Comparison of ENCODE assay signal across 1 cellular context in the genomic region with DNA sequence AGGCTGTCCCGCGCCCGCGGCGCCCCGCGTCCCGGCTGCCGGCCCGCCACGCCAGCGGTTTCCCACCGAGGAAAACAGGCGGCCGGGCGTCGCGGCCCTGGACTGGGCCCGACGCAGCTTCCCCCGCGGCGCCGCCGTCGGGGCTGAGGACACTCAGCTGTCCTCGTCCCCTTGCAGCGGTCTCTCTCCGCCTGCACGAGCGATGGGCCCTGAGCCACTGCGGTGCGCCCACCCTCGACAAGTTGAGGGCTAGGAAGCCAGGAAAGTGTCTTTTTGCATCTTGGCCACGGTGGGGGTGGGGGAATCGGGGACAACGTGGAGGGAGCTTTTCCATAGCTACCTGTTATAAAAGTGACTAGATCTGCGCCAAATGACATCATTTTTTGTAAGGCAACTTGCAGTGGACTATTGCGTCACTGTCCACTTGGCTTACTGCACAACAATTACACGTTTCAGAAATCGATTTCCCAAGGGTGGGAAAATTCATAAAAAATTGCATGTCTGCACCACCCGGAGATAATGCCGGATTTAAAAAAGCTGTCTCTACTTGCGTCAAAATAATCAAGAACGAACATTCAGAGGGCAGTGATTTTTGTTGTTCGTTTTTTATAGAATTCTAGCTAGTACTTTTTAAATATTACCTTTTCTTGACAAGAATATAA.
TF ChIP-seq lines count a peak whose summit lies in the region.

No MANE protein-coding gene starts in this region.

TF ChIP-seq in GM12878, 131 proteins besides CTCF, POLR2A, EP300 and RAD21 (continued from another document):
- TF ChIP-seq BACH1 (IDR thresholded peaks at IDR 0.05; ENCODE audit: borderline replicate concordance) (no peak), CREM (IDR thresholded peaks at IDR 0.05; ENCODE audit: low read depth) (peak; percentile 49), ETV6 (conservative IDR thresholded peaks at IDR 0.05 in 1 of 2, IDR thresholded peaks at IDR 0.05 in 1 of 2; ENCODE audit: borderline replicate concordance in 1 of 2, low read depth in 1 of 2) (no peak), DPF2 (IDR thresholded peaks at IDR 0.05) (peak; percentile 38; the same call in 1 of the 2 replicates), BRCA1 (IDR thresholded peaks at IDR 0.05; ENCODE audit: low read depth, low read length) (no peak), MYC (IDR thresholded peaks at IDR 0.05; ENCODE audit: insufficient read depth, insufficient read length, insufficient replicate concordance, low read length, severe bottlenecking) (no peak), MEF2A (IDR thresholded peaks at IDR 0.05; ENCODE audit: insufficient read depth, low read depth, low read length) (no peak), TCF7 (IDR thresholded peaks at IDR 0.05; ENCODE audit: borderline replicate concordance) (no peak), CREB1 (IDR thresholded peaks at IDR 0.05; ENCODE audit: low read depth) (peak; percentile 83), ATF7 (IDR thresholded peaks at IDR 0.05; ENCODE audit: low read depth) (peak; percentile 77), SRF (IDR thresholded peaks at IDR 0.05; ENCODE audit: low read depth in 2 of 2, low read length in 2 of 2) (no peak), BHLHE40 (IDR thresholded peaks at IDR 0.05; ENCODE audit: borderline replicate concordance in 1 of 2, low read depth in 2 of 2, low read length in 1 of 2) (peak in 1 of 2 experiments; percentile 35; a peak in 2 of 4 replicates), GATAD2B (conservative IDR thresholded peaks at IDR 0.05; ENCODE audit: low read depth) (0 out of 2 replicates have a peak, but pooled peaks have one; percentile 33)
- TF ChIP-seq, protein P1, sequence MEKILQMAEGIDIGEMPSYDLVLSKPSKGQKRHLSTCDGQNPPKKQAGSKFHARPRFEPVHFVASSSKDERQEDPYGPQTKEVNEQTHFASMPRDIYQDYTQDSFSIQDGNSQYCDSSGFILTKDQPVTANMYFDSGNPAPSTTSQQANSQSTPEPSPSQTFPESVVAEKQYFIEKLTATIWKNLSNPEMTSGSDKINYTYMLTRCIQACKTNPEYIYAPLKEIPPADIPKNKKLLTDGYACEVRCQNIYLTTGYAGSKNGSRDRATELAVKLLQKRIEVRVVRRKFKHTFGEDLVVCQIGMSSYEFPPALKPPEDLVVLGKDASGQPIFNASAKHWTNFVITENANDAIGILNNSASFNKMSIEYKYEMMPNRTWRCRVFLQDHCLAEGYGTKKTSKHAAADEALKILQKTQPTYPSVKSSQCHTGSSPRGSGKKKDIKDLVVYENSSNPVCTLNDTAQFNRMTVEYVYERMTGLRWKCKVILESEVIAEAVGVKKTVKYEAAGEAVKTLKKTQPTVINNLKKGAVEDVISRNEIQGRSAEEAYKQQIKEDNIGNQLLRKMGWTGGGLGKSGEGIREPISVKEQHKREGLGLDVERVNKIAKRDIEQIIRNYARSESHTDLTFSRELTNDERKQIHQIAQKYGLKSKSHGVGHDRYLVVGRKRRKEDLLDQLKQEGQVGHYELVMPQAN (conservative IDR thresholded peaks at IDR 0.05), result 0 out of 2 replicates have a peak, but pooled peaks have one; percentile 49
- TF ChIP-seq, protein P2, sequence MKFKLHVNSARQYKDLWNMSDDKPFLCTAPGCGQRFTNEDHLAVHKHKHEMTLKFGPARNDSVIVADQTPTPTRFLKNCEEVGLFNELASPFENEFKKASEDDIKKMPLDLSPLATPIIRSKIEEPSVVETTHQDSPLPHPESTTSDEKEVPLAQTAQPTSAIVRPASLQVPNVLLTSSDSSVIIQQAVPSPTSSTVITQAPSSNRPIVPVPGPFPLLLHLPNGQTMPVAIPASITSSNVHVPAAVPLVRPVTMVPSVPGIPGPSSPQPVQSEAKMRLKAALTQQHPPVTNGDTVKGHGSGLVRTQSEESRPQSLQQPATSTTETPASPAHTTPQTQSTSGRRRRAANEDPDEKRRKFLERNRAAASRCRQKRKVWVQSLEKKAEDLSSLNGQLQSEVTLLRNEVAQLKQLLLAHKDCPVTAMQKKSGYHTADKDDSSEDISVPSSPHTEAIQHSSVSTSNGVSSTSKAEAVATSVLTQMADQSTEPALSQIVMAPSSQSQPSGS (IDR thresholded peaks at IDR 0.05; ENCODE audit: low read length), result 0 out of 2 replicates have a peak, but pooled peaks have one; percentile 41
- TF ChIP-seq, protein P3, sequence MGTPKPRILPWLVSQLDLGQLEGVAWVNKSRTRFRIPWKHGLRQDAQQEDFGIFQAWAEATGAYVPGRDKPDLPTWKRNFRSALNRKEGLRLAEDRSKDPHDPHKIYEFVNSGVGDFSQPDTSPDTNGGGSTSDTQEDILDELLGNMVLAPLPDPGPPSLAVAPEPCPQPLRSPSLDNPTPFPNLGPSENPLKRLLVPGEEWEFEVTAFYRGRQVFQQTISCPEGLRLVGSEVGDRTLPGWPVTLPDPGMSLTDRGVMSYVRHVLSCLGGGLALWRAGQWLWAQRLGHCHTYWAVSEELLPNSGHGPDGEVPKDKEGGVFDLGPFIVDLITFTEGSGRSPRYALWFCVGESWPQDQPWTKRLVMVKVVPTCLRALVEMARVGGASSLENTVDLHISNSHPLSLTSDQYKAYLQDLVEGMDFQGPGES (IDR thresholded peaks at IDR 0.05), result no peak
- TF ChIP-seq, protein P4, sequence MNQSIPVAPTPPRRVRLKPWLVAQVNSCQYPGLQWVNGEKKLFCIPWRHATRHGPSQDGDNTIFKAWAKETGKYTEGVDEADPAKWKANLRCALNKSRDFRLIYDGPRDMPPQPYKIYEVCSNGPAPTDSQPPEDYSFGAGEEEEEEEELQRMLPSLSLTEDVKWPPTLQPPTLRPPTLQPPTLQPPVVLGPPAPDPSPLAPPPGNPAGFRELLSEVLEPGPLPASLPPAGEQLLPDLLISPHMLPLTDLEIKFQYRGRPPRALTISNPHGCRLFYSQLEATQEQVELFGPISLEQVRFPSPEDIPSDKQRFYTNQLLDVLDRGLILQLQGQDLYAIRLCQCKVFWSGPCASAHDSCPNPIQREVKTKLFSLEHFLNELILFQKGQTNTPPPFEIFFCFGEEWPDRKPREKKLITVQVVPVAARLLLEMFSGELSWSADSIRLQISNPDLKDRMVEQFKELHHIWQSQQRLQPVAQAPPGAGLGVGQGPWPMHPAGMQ (IDR thresholded peaks at IDR 0.05; ENCODE audit: borderline replicate concordance), result no peak
